ENCODE assay signal across 1 cellular context in genomic region chr11:39190751-39191150, GRCh38.
TF ChIP-seq lines count a peak whose summit lies in the region.

No MANE protein-coding gene starts in this region.

TF ChIP-seq in HEK293T, 16 proteins besides CTCF, POLR2A, EP300 and RAD21 (continued from another document):
- TF ChIP-seq LEF1 (IDR thresholded peaks at IDR 0.05; ENCODE audit: borderline replicate concordance) (no peak), SP1 (IDR thresholded peaks at IDR 0.05) (no peak), CTBP1 (IDR thresholded peaks at IDR 0.05; ENCODE audit: borderline replicate concordance) (no peak)
TF ChIP-seq in HEK293T: peak in this region for 0.
